25 cellular contexts compared by ENCODE assay signal in genomic region chr12:91636721-91637120, GRCh38.
"Had no signal": no experiment of that assay in that cellular context is flagged by ENCODE, and none has a peak within 500 bp of the region (broad histone marks: within the 10 kb centered on the region; RNA-seq: fewer than 3 reads in every experiment).

No MANE protein-coding gene starts in this region.

- H3K27me3 ChIP-seq: SJSA1 had no signal

- H3K4me3 ChIP-seq: SJSA1 had no signal

- H3K27ac ChIP-seq: KMS-11, SJSA1 had no signal

- ATAC-seq: activated CD8-positive, alpha-beta memory T cell treated with anti-CD3 and anti-CD28 coated beads, Interleukin-2, amount 10 ng/mL, durations not matched to agents 7 days and 5 days had no signal

- H3K36me3 Mint-ChIP-seq: activated CD8-positive, alpha-beta memory T cell treated with anti-CD3 and anti-CD28 coated beads, Interleukin-2, amount 10 ng/mL, durations not matched to agents 7 days and 5 days; activated naive CD4-positive, alpha-beta T cell treated with anti-CD3 and anti-CD28 coated beads, Interleukin-2, amount 50 U/mL, for 24 hours; brain had no signal

- H3K9ac ChIP-seq: KMS-11 had no signal

- H3K4me1 Mint-ChIP-seq: activated B cell treated with CpG ODN at 0.5 μM for 24 hours; activated CD4-positive, alpha-beta T cell treated with anti-CD3 and anti-CD28 coated beads, Interleukin-2, amount 10 ng/mL, durations not matched to agents 24 days and 14 days; activated CD8-positive, alpha-beta memory T cell treated with anti-CD3 and anti-CD28 coated beads, Interleukin-2, amount 10 ng/mL, durations not matched to agents 7 days and 5 days; activated naive CD4-positive, alpha-beta T cell treated with anti-CD3 and anti-CD28 coated beads, Interleukin-2, amount 50 U/mL, for 24 hours; brain; central memory CD8-positive, alpha-beta T cell had no signal

- H3K4me3 Mint-ChIP-seq: activated B cell treated with CpG ODN at 0.5 μM for 24 hours; activated CD4-positive, alpha-beta T cell treated with anti-CD3 and anti-CD28 coated beads, Interleukin-2, amount 10 ng/mL, durations not matched to agents 24 days and 14 days; activated CD8-positive, alpha-beta memory T cell treated with anti-CD3 and anti-CD28 coated beads, Interleukin-2, amount 10 ng/mL, durations not matched to agents 7 days and 5 days; activated naive CD4-positive, alpha-beta T cell treated with anti-CD3 and anti-CD28 coated beads, Interleukin-2, amount 50 U/mL, for 24 hours; activated T-cell treated with anti-CD3 and anti-CD28 coated beads, Interleukin-2, amount 50 U/mL, for 24 hours; activated T-helper 1 cell treated with anti-CD3 and anti-CD28 coated beads, Interleukin-12 subunit alpha, Interleukin-12 subunit beta, Interleukin-2, Interleukin-4 antibody, amounts not matched to agents 30 ng/mL and 10 ng/mL and 1 ng/mL, durations not matched to agents 14 hours and 24 hours and 36 hours; brain; central memory CD8-positive, alpha-beta T cell; T-helper 1 cell treated with Interleukin-12 subunit alpha and Interleukin-12 subunit beta and Interleukin-4 antibody, amounts not matched to agents 30 μg/mL and 1 μg/mL, for 36 hours had no signal

- H3K9me3 Mint-ChIP-seq: activated naive CD4-positive, alpha-beta T cell treated with anti-CD3 and anti-CD28 coated beads, Interleukin-2, amount 50 U/mL, for 24 hours; activated T-cell treated with anti-CD3 and anti-CD28 coated beads, Interleukin-2, amount 50 U/mL, for 24 hours; central memory CD8-positive, alpha-beta T cell; T-helper 1 cell treated with Interleukin-12 subunit alpha and Interleukin-12 subunit beta and Interleukin-4 antibody, amounts not matched to agents 30 μg/mL and 1 μg/mL, for 36 hours had no signal

- DNase-seq: activated B cell treated with CpG ODN at 0.5 μM for 24 hours; activated CD4-positive, alpha-beta T cell treated with anti-CD3 and anti-CD28 coated beads for 1 hour; activated CD4-positive, alpha-beta T cell treated with anti-CD3 and anti-CD28 coated beads, Interleukin-2, amount 10 ng/mL, durations not matched to agents 24 days and 14 days; activated CD4-positive, alpha-beta T cell treated with anti-CD3 and anti-CD28 coated beads, Interleukin-2, amount 50 U/mL, for 48 hours; activated CD8-positive, alpha-beta memory T cell treated with anti-CD3 and anti-CD28 coated beads, Interleukin-2, amount 10 ng/mL, durations not matched to agents 7 days and 5 days; activated effector memory CD4-positive, alpha-beta T cell treated with Interleukin-2 at 50 U/mL for 16 hours; activated naive CD4-positive, alpha-beta T cell; activated T-cell treated with anti-CD3 and anti-CD28 coated beads, Interleukin-2, amount 50 U/mL, for 24 hours; amygdala; MV-4-11; NCI-H1105; NCI-H1436; NCI-H187 treated with DMSO at 0.1 percent for 48 hours; NCI-H2171; NCI-H2227 treated with DMSO at 0.1 percent for 48 hours; NCI-H446 treated with DMSO at 0.1 percent for 48 hours; NCI-H524 treated with DMSO at 0.1 percent for 48 hours; SHP77 had no signal

- H3K27me3 Mint-ChIP-seq: activated CD8-positive, alpha-beta memory T cell treated with anti-CD3 and anti-CD28 coated beads, Interleukin-2, amount 10 ng/mL, durations not matched to agents 7 days and 5 days; activated naive CD4-positive, alpha-beta T cell treated with anti-CD3 and anti-CD28 coated beads, Interleukin-2, amount 50 U/mL, for 24 hours; activated T-cell treated with anti-CD3 and anti-CD28 coated beads, Interleukin-2, amount 50 U/mL, for 24 hours; brain; central memory CD8-positive, alpha-beta T cell had no signal

- H3K27ac Mint-ChIP-seq: activated B cell treated with CpG ODN at 0.5 μM for 24 hours; activated CD4-positive, alpha-beta T cell treated with anti-CD3 and anti-CD28 coated beads, Interleukin-2, amount 10 ng/mL, durations not matched to agents 24 days and 14 days; activated CD8-positive, alpha-beta memory T cell treated with anti-CD3 and anti-CD28 coated beads, Interleukin-2, amount 10 ng/mL, durations not matched to agents 7 days and 5 days; activated naive CD4-positive, alpha-beta T cell treated with anti-CD3 and anti-CD28 coated beads, Interleukin-2, amount 50 U/mL, for 24 hours; activated T-cell treated with anti-CD3 and anti-CD28 coated beads, Interleukin-2, amount 50 U/mL, for 24 hours; activated T-helper 1 cell treated with anti-CD3 and anti-CD28 coated beads, Interleukin-12 subunit alpha, Interleukin-12 subunit beta, Interleukin-2, Interleukin-4 antibody, amounts not matched to agents 30 ng/mL and 10 ng/mL and 1 ng/mL, durations not matched to agents 14 hours and 24 hours and 36 hours; brain; T-helper 1 cell treated with Interleukin-12 subunit alpha and Interleukin-12 subunit beta and Interleukin-4 antibody, amounts not matched to agents 30 μg/mL and 1 μg/mL, for 36 hours had no signal

- H3K36me3 ChIP-seq: SJSA1 had no signal

- H3K4me1 ChIP-seq: SJSA1 had no signal

- H3K4me2 ChIP-seq: KMS-11 had no signal
